In the genomic region with DNA sequence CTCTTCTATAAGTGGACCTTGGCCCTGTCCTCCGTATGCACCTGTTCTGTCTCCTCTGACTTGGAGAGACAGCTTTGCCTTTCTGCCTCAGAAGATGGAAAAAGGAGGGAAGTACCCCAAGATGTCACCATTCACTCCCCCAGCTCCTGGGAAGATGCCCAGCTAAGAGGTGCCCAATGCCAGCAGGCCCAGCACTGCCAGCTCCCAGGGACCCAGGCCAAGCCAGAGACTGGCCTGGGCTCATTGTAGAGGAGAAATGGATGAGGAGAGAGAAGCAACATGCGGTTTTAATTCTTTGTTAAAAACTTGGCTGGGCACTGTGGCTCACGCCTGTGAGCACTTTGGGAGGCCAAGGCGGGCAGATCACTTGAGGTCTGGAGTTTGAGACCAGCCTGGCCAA, we compare ENCODE assay signal across 15 cellular contexts.
"Had no signal": no experiment of that assay in that cellular context is flagged by ENCODE, and none has a peak within 500 bp of the region (broad histone marks: within the 10 kb centered on the region; RNA-seq: fewer than 3 reads in every experiment).

No MANE protein-coding gene starts in this region.

- H3K4me3 Mint-ChIP-seq: natural killer cell; neural crest cell; stimulated activated effector memory CD8-positive, alpha-beta T cell treated with anti-CD3 and anti-CD28 coated beads, Interleukin-12 subunit alpha, Interleukin-12 subunit beta, amount 100 ng/mL, for 72 hours had no signal

- H3K27ac Mint-ChIP-seq: natural killer cell; progenitor cell of endocrine pancreas; stimulated activated effector memory CD8-positive, alpha-beta T cell treated with anti-CD3 and anti-CD28 coated beads, Interleukin-12 subunit alpha, Interleukin-12 subunit beta, amount 100 ng/mL, for 72 hours had no signal

- H3K4me1 Mint-ChIP-seq: natural killer cell; neural crest cell; stimulated activated effector memory CD8-positive, alpha-beta T cell treated with anti-CD3 and anti-CD28 coated beads, Interleukin-12 subunit alpha, Interleukin-12 subunit beta, amount 100 ng/mL, for 72 hours had no signal

- H3K9me3 Mint-ChIP-seq: natural killer cell; neural crest cell; stimulated activated effector memory CD8-positive, alpha-beta T cell treated with anti-CD3 and anti-CD28 coated beads, Interleukin-12 subunit alpha, Interleukin-12 subunit beta, amount 100 ng/mL, for 72 hours had no signal

- H3K36me3 Mint-ChIP-seq: natural killer cell; stimulated activated effector memory CD8-positive, alpha-beta T cell treated with anti-CD3 and anti-CD28 coated beads, Interleukin-12 subunit alpha, Interleukin-12 subunit beta, amount 100 ng/mL, for 72 hours had no signal

- ATAC-seq: foreskin keratinocyte; natural killer cell; right lobe of liver; stimulated activated effector memory CD8-positive, alpha-beta T cell treated with anti-CD3 and anti-CD28 coated beads, Interleukin-12 subunit alpha, Interleukin-12 subunit beta, amount 100 ng/mL, for 72 hours; stimulated activated naive CD8-positive, alpha-beta T cell treated with anti-CD3 and anti-CD28 coated beads, Interleukin-15, Interleukin-2, amounts not matched to agents 100 U/mL and 50 U/mL, for 24 hours had no signal

- DNase-seq: cerebellar nuclear complex; colonic mucosa; dermis blood vessel endothelial cell; esophagus squamous epithelium; foreskin keratinocyte; kidney glomerular epithelial cell; natural killer cell; ovary; right lobe of liver; stimulated activated CD4-positive, alpha-beta T cell treated with anti-CD3 and anti-CD28 coated beads, Interleukin-4, amount 100 ng/mL, for 1 hour; stimulated activated CD8-positive, alpha-beta memory T cell treated with anti-CD3 and anti-CD28 coated beads, Interleukin-4, amount 100 ng/mL, for 48 hours; stimulated activated naive CD8-positive, alpha-beta T cell treated with anti-CD3 and anti-CD28 coated beads, Interleukin-15, Interleukin-2, amounts not matched to agents 100 U/mL and 50 U/mL, for 24 hours had no signal
